Comparison of ENCODE assay signal across 8 cellular contexts in the genomic region with DNA sequence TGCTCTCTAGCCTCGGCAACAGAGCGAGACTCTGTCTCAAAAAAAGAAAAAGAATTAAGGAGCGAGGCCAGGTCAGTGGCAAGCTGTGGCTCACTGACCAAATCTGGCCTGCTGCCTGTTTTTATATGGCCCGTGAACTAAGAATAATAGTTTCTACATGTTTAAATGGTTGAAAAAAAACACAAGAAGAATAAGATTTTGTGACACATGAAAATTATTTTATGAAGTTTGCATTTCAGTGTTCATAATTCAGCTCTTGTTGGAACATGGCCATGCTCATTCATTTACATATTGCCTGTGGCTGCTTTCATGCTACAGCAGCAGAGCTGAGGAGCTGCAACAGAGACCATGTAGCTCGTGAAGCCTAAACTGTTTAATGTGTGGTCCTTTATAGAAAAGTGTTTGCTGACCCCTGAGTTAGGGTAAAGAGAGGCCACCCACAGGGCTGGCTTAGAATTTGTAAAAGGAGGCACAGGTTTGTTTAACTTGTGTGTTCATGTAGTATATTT. TPM values are rescaled to one million over a fixed set of nuclear protein-coding genes. Genes with fewer than 3 reads are reported as not detected.
DNase-seq lines count a peak whose midpoint lies in the region; ATAC-seq and TF ChIP-seq lines count a peak whose summit lies in the region.

No MANE protein-coding gene starts in this region.

- peak; percentile 44 for ATAC-seq in GM18861 (IDR thresholded peaks at IDR 0.05; ENCODE audit: unreplicated experiment)

- intact Hi-C loops in prostate gland (cut with DNase I), result loop anchor here (5.0 kb wide), 1 partner anchor 60 kb away; a partner anchor contains a TSS

- no peak for TF ChIP-seq CTCF in choroid plexus epithelial cell (conservative IDR thresholded peaks at IDR 0.05; ENCODE audit: low read depth, low read length)
- no peak for TF ChIP-seq CTCF in prostate gland (IDR thresholded peaks at IDR 0.05)

- TF ChIP-seq POLR2A in prostate gland (IDR thresholded peaks at IDR 0.05), result no peak

- WGBS in prostate gland, result 11% methylated on average over 5 of the region's 5 CpGs

- peak overlapping the region; percentile 52 to 69 for H3K27ac ChIP-seq in prostate gland

- no peaks in the 10 kb centered on the region for H3K36me3 ChIP-seq in prostate gland

- DNase-seq in NCI-H1092 treated with DMSO at 0.1 percent for 48 hours (lab: John Stamatoyannopoulos, UW) (peak; percentile 70), choroid plexus epithelial cell (ENCODE audit: low read depth) (peak; percentile 51), prostate gland (ENCODE audit: low spot score) (no peak), activated gamma-delta T cell (lab: John Stamatoyannopoulos, UW) (no peak), OCI-M2 (lab: John Stamatoyannopoulos, UW; ENCODE audit: unreplicated experiment) (no peak), HuH-7 (ENCODE audit: low spot score) (no peak), 8988T (no peak)

- H3K9me3 ChIP-seq in prostate gland, result no peaks in the 10 kb centered on the region

- H3K27me3 ChIP-seq in prostate gland (replicated peaks; ENCODE audit: insufficient read depth), result no peaks in the 10 kb centered on the region

- H3K4me1 ChIP-seq in prostate gland (replicated peaks), result peaks cover 12% of the 10 kb centered on the region

- no peak overlapping the region for H3K4me3 ChIP-seq in choroid plexus epithelial cell (ENCODE audit: low read depth, low read length)
- H3K4me3 ChIP-seq in prostate gland, result no peak overlapping the region

RNA-seq across cellular contexts. Expression of a gene that starts 59.5 kb away (rescaled TPM):
- 100 to 1,000 TPM in 1 of 2 donors, 10 to 100 TPM in 1; 89.1 to 114 TPM for total RNA-seq in prostate gland

Comparison
In these comparisons a context has a peak if more than half of its experiments do, and no peak if none do; other contexts are left out.
1. DNase-seq: peak in NCI-H1092 treated with DMSO at 0.1 percent for 48 hours (single experiment) and choroid plexus epithelial cell (single experiment); none in prostate gland (single experiment), activated gamma-delta T cell (single experiment), OCI-M2 (single experiment), HuH-7 (single experiment) and 8988T (single experiment).